Comparison of ENCODE assay signal across 8 cellular contexts in genomic region chr14:23068792-23069412, GRCh38. TPM values are rescaled to one million over a fixed set of nuclear protein-coding genes. Genes with fewer than 3 reads are reported as not detected.
A peak's percentile ranks its signal among the peaks of the same experiment; 100 is the strongest.
DNase-seq lines count a peak whose midpoint lies in the region; ATAC-seq and TF ChIP-seq lines count a peak whose summit lies in the region.

No MANE protein-coding gene starts in this region.

- H3K4me1 ChIP-seq in HUES48 (ENCODE audit: control insufficient read depth, insufficient read depth, low read length) (peaks cover 27% of the 10 kb centered on the region), esophagus squamous epithelium (peaks cover 26 to 57% (median 29%) of the 10 kb centered on the region in 3 donors)

- peak; percentile 81 for TF ChIP-seq RAD21 in neural cell (conservative IDR thresholded peaks at IDR 0.05)

- H3K9ac ChIP-seq in HUES48 (ENCODE audit: low read depth, low read length) (no peak overlapping the region), neural cell (ENCODE audit: low read length) (peak overlapping the region; percentile 47)

- H3K9me2 ChIP-seq in neural cell (ENCODE audit: insufficient read depth, low read length): no peaks in the 10 kb centered on the region

- H3K4me3 ChIP-seq in AG04450 (ENCODE audit: low read depth, low read length): peak overlapping the region; percentile 49
- H3K4me3 ChIP-seq in HUES48 (ENCODE audit: low read depth, low read length): peak overlapping the region; percentile 20; the same call in 1 of the 2 replicates
- H3K4me3 ChIP-seq in esophagus squamous epithelium: no peak overlapping the region
- peak overlapping the region; percentile 72 for H3K4me3 ChIP-seq in neural cell (ENCODE audit: low read length)

- H2AFZ ChIP-seq in neural cell (ENCODE audit: low read depth, low read length): no peak overlapping the region

- H3K27me3 ChIP-seq in AG04450 (ENCODE audit: control insufficient read depth, insufficient read depth, low read length): no peaks in the 10 kb centered on the region
- H3K27me3 ChIP-seq in HUES48 (ENCODE audit: control insufficient read depth, insufficient read depth, low read length): no peaks in the 10 kb centered on the region
- H3K27me3 ChIP-seq in esophagus squamous epithelium: no peaks in the 10 kb centered on the region
- no peaks in the 10 kb centered on the region for H3K27me3 ChIP-seq in neural cell (ENCODE audit: insufficient read depth, low read depth, low read length)

- H3K9me3 ChIP-seq in AG04450 (ENCODE audit: control insufficient read depth, insufficient read depth, low read length): no peaks in the 10 kb centered on the region
- H3K9me3 ChIP-seq in HUES48 (ENCODE audit: control insufficient read depth, insufficient read depth, low read length): no peaks in the 10 kb centered on the region
- H3K9me3 ChIP-seq in esophagus squamous epithelium: no peaks in the 10 kb centered on the region
- H3K9me3 ChIP-seq in neural cell (ENCODE audit: low read length): no peaks in the 10 kb centered on the region

- POLR2A ChIA-PET in AG04450 (lab: Yijun Ruan, JAX): interaction anchor here (0.8 to 1.9 kb wide), 8 partner anchors 8 to 238 kb away, joined by 3 to 14 read pairs (median 5); partner anchors contain the start of genes ACIN1, BCL2L2, C14orf119 and CDH24

- H3K79me2 ChIP-seq in neural cell (replicated peaks; ENCODE audit: insufficient read depth, low read length): peaks cover 56% of the 10 kb centered on the region

- H3K9me3 Mint-ChIP-seq in activated CD8-positive, alpha-beta memory T cell treated with anti-CD3 and anti-CD28 coated beads, Interleukin-2, amount 10 ng/mL, durations not matched to agents 7 days and 5 days (ENCODE audit: low read depth): no peaks in the 10 kb centered on the region

- H3K27me3 Mint-ChIP-seq in activated CD8-positive, alpha-beta memory T cell treated with anti-CD3 and anti-CD28 coated beads, Interleukin-2, amount 10 ng/mL, durations not matched to agents 7 days and 5 days: no peaks in the 10 kb centered on the region

- peak; percentile 100 for TF ChIP-seq CTCF in AG04450 (IDR thresholded peaks at IDR 0.05; ENCODE audit: low read depth, low read length)
- TF ChIP-seq CTCF in esophagus squamous epithelium (IDR thresholded peaks at IDR 0.05): peak; percentile 93 to 98 (median 97)
- TF ChIP-seq CTCF in neural cell (IDR thresholded peaks at IDR 0.05; ENCODE audit: poor library complexity, severe bottlenecking): peak; percentile 99

- ATAC-seq in GM19351 (IDR thresholded peaks at IDR 0.05; ENCODE audit: unreplicated experiment): peak; percentile 81
- peak; percentile 75 for ATAC-seq in activated CD8-positive, alpha-beta memory T cell treated with anti-CD3 and anti-CD28 coated beads, Interleukin-2, amount 10 ng/mL, durations not matched to agents 7 days and 5 days

- peaks cover 28% of the 10 kb centered on the region for H4K20me1 ChIP-seq in neural cell (ENCODE audit: insufficient read depth)

- CTCF ChIA-PET in AG04450 (lab: Charles Lee): interaction anchor here (0.5 to 5.7 kb wide), 65 partner anchors 10 to 1642 kb away, joined by 3 to 317 read pairs (median 5); partner anchors contain the start of genes ACIN1, C14orf119, CDH24 and CHMP4A
- CTCF ChIA-PET in activated CD8-positive, alpha-beta memory T cell treated with anti-CD3 and anti-CD28 coated beads, Interleukin-2, amount 10 ng/mL, durations not matched to agents 7 days and 5 days (lab: Charles Lee): interaction anchor here (0.7 to 19.1 kb wide), 67 partner anchors 10 to 1623 kb away, joined by 3 to 867 read pairs (median 5); partner anchors contain the start of genes ABHD4, ACIN1, AJUBA and C14orf119

- H3K27ac ChIP-seq in AG04450 (ENCODE audit: low read depth, low read length) (no peak overlapping the region), HUES48 (ENCODE audit: low read depth, low read length) (peak overlapping the region; percentile 46), esophagus squamous epithelium (peak overlapping the region in 3 of 4 donors; percentile 15 to 55 (median 19)), neural cell (ENCODE audit: low read length) (no peak overlapping the region), substantia nigra (ENCODE audit: low read depth, low read length, poor library complexity, severe bottlenecking) (peak overlapping the region; percentile 58)

- intact Hi-C loops in esophagus squamous epithelium (cut with DNase I): no loop called here

- TF ChIP-seq EP300 in neural cell (conservative IDR thresholded peaks at IDR 0.05; ENCODE audit: poor library complexity, severe bottlenecking): no peak

- peaks cover 5% of the 10 kb centered on the region for H3F3A ChIP-seq in neural cell (ENCODE audit: insufficient read depth, low read length, poor library complexity, severe bottlenecking)

- H3K4me3 Mint-ChIP-seq in activated CD8-positive, alpha-beta memory T cell treated with anti-CD3 and anti-CD28 coated beads, Interleukin-2, amount 10 ng/mL, durations not matched to agents 7 days and 5 days: peak overlapping the region; percentile 48

- 21 to 27% methylated on average over 8 of the region's 8 CpGs for WGBS in esophagus squamous epithelium, 2 donors

- H3K36me3 ChIP-seq in HUES48 (ENCODE audit: control insufficient read depth, insufficient read depth, low read length): peaks cover 68% of the 10 kb centered on the region
- peaks cover 34 to 76% (median 38%) of the 10 kb centered on the region in 3 donors for H3K36me3 ChIP-seq in esophagus squamous epithelium
- peaks cover 16% of the 10 kb centered on the region for H3K36me3 ChIP-seq in neural cell (ENCODE audit: insufficient read depth, low read length)

- no peak for TF ChIP-seq POLR2A in esophagus squamous epithelium (IDR thresholded peaks at IDR 0.05)

- peaks cover 48% of the 10 kb centered on the region for H3K36me3 Mint-ChIP-seq in activated CD8-positive, alpha-beta memory T cell treated with anti-CD3 and anti-CD28 coated beads, Interleukin-2, amount 10 ng/mL, durations not matched to agents 7 days and 5 days

- peak overlapping the region; percentile 87 for H3K4me2 ChIP-seq in neural cell (ENCODE audit: low read length)

- DNase-seq in AG04450 (ENCODE audit: low read depth, low spot score) (peak; percentile 80), esophagus squamous epithelium (lab: John Stamatoyannopoulos, UW) (no peak), substantia nigra (lab: John Stamatoyannopoulos, UW) (no peak), occipital lobe (lab: John Stamatoyannopoulos, UW) (no peak)
- DNase-seq in activated CD8-positive, alpha-beta memory T cell treated with anti-CD3 and anti-CD28 coated beads, Interleukin-2, amount 10 ng/mL, durations not matched to agents 7 days and 5 days: peak; percentile 85

- peaks cover 34% of the 10 kb centered on the region for H3K4me1 Mint-ChIP-seq in activated CD8-positive, alpha-beta memory T cell treated with anti-CD3 and anti-CD28 coated beads, Interleukin-2, amount 10 ng/mL, durations not matched to agents 7 days and 5 days

- H3K27ac Mint-ChIP-seq in activated CD8-positive, alpha-beta memory T cell treated with anti-CD3 and anti-CD28 coated beads, Interleukin-2, amount 10 ng/mL, durations not matched to agents 7 days and 5 days: peak overlapping the region; percentile 50

RNA-seq across cellular contexts. Expression of gene CDH24, which starts 11.6 kb away (rescaled TPM):
- polyA plus RNA-seq in AG04450 (2011; rRNA removed): 10.1 and 11.0 TPM in 2 replicates
- 13.6 and 18.6 TPM in 2 replicates for polyA minus RNA-seq in AG04450 (2011; rRNA and poly(A)+ RNA removed)
- total RNA-seq in activated CD8-positive, alpha-beta memory T cell treated with anti-CD3 and anti-CD28 coated beads, Interleukin-2, amount 10 ng/mL, durations not matched to agents 7 days and 5 days: 1 to 10 TPM; 2.4 to 2.5 TPM
- 1 to 10 TPM; 3.4 to 6.7 (median 4.8) TPM for total RNA-seq in esophagus squamous epithelium
- 31.7 and 37.0 TPM in 2 replicates for polyA plus RNA-seq in neural cell
- polyA minus RNA-seq in neural cell: 28.6 and 37.7 TPM in 2 replicates
- total RNA-seq in occipital lobe: 10.3 TPM

RNA-seq across cellular contexts. Expression of gene ACIN1, which starts 26.0 kb away (rescaled TPM):
- polyA plus RNA-seq in AG04450 (2011; rRNA removed) (158 and 173 TPM in 2 replicates), neural cell (132 and 143 TPM in 2 replicates)
- 136 and 143 TPM in 2 replicates for polyA minus RNA-seq in AG04450 (2011; rRNA and poly(A)+ RNA removed)
- total RNA-seq in activated CD8-positive, alpha-beta memory T cell treated with anti-CD3 and anti-CD28 coated beads, Interleukin-2, amount 10 ng/mL, durations not matched to agents 7 days and 5 days: 100 to 1,000 TPM; 172 to 204 TPM
- total RNA-seq in esophagus squamous epithelium (100 to 1,000 TPM in 1 of 4 donors, 10 to 100 TPM in 3; 51.4 to 107 (median 83.0) TPM), occipital lobe (67.8 TPM)
- 137 and 139 TPM in 2 replicates for polyA minus RNA-seq in neural cell

RNA-seq across cellular contexts. Expression of gene C14orf119, which starts 26.4 kb away (rescaled TPM):
- 119 and 128 TPM in 2 replicates for polyA plus RNA-seq in AG04450 (2011; rRNA removed)
- 89.5 and 94.1 TPM in 2 replicates for polyA minus RNA-seq in AG04450 (2011; rRNA and poly(A)+ RNA removed)
- total RNA-seq in activated CD8-positive, alpha-beta memory T cell treated with anti-CD3 and anti-CD28 coated beads, Interleukin-2, amount 10 ng/mL, durations not matched to agents 7 days and 5 days: 10 to 100 TPM; 44.6 to 53.2 TPM
- total RNA-seq in esophagus squamous epithelium: 10 to 100 TPM; 17.5 to 42.0 (median 31.0) TPM
- 23.3 and 26.4 TPM in 2 replicates for polyA plus RNA-seq in neural cell
- polyA minus RNA-seq in neural cell: 14.6 and 19.2 TPM in 2 replicates
- 17.9 TPM for total RNA-seq in occipital lobe

RNA-seq across cellular contexts. Expression of gene PSMB11, which starts 26.9 kb away (rescaled TPM):
- polyA plus RNA-seq in AG04450 (2011; rRNA removed): not detected in 2 replicates
- polyA minus RNA-seq in AG04450 (2011; rRNA and poly(A)+ RNA removed): not detected in 2 replicates
- not detected for total RNA-seq in activated CD8-positive, alpha-beta memory T cell treated with anti-CD3 and anti-CD28 coated beads, Interleukin-2, amount 10 ng/mL, durations not matched to agents 7 days and 5 days
- not detected for total RNA-seq in esophagus squamous epithelium
- polyA plus RNA-seq in neural cell: not detected in 2 replicates
- polyA minus RNA-seq in neural cell: not detected in 2 replicates
- not detected for total RNA-seq in occipital lobe

RNA-seq across cellular contexts. Expression of gene PSMB5, which starts 34.2 kb away (rescaled TPM):
- 282 and 292 TPM in 2 replicates for polyA plus RNA-seq in AG04450 (2011; rRNA removed)
- polyA minus RNA-seq in AG04450 (2011; rRNA and poly(A)+ RNA removed): 170 and 211 TPM in 2 replicates
- 10 to 100 TPM; 66.7 to 95.3 TPM for total RNA-seq in activated CD8-positive, alpha-beta memory T cell treated with anti-CD3 and anti-CD28 coated beads, Interleukin-2, amount 10 ng/mL, durations not matched to agents 7 days and 5 days
- total RNA-seq in esophagus squamous epithelium: 100 to 1,000 TPM; 140 to 185 (median 153) TPM
- 147 and 168 TPM in 2 replicates for polyA plus RNA-seq in neural cell
- polyA minus RNA-seq in neural cell: 118 and 123 TPM in 2 replicates
- 149 TPM for total RNA-seq in occipital lobe

Comparison
In these comparisons a context has a peak if more than half of its experiments do, and no peak if none do; other contexts are left out.
1. DNase-seq: peak in AG04450 (single experiment) and activated CD8-positive, alpha-beta memory T cell treated with anti-CD3 and anti-CD28 coated beads, Interleukin-2, amount 10 ng/mL, durations not matched to agents 7 days and 5 days (single experiment); none in esophagus squamous epithelium (single experiment), substantia nigra (0 of 49) and occipital lobe (single experiment).
2. H3K27ac ChIP-seq: peak in HUES48 (single experiment), esophagus squamous epithelium (3 of 4) and substantia nigra (single experiment); none in AG04450 (single experiment) and neural cell (single experiment).
3. H3K4me3 ChIP-seq: peak in AG04450 (single experiment), HUES48 (single experiment) and neural cell (single experiment); none in esophagus squamous epithelium (0 of 4).
4. Peak in every context shown above with its lines, with median percentiles within 50 percentile points of each other: CTCF ChIP-seq.